Comparison of ENCODE assay signal across 16 cellular contexts in the genomic region with DNA sequence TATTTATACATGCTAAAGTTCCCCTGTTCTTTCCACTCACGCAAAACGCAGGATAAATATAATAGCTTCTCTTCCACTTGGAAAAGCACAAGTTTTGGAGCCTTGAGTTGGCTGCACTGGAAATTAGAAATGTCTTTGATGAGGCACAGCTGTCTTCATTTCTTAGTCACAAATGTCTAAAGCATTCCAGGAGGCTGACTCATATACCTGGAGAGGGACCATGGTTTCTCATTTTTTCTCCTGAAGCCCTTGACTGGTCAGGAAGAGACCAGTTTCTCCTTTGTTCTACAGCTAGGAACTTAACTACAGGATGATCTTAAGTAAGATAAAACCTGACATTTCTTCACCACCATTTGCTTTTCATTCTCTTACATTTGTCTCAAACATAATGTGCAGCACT. TPM values are rescaled to one million over a fixed set of nuclear protein-coding genes. Genes with fewer than 3 reads are reported as not detected.
A peak's percentile ranks its signal among the peaks of the same experiment; 100 is the strongest.
DNase-seq lines count a peak whose midpoint lies in the region; ATAC-seq lines count a peak whose summit lies in the region.
"Had no signal": no experiment of that assay in that cellular context is flagged by ENCODE, and none has a peak within 500 bp of the region (broad histone marks: within the 10 kb centered on the region; RNA-seq: fewer than 3 reads in every experiment).

No MANE protein-coding gene starts in this region.

- no peak overlapping the region for H3K4me3 ChIP-seq in MG63
- H3K4me3 ChIP-seq: skin epidermis, thoracic aorta had no signal

- peaks cover 33% of the 10 kb centered on the region for H3K36me3 ChIP-seq in MG63

- H3K4me3 Mint-ChIP-seq in T-helper 17 cell, result no peak overlapping the region
- H3K4me3 Mint-ChIP-seq: CD8-positive, alpha-beta T cell; nephron had no signal

- ATAC-seq in HG03457 (IDR thresholded peaks at IDR 0.05; ENCODE audit: unreplicated experiment) (no peak), GM18907 (IDR thresholded peaks at IDR 0.05; ENCODE audit: unreplicated experiment) (no peak), T-helper 17 cell (no peak)
- ATAC-seq: CD8-positive, alpha-beta T cell; left colon had no signal

- no peaks in the 10 kb centered on the region for H3K27me3 Mint-ChIP-seq in T-helper 17 cell

- no peaks in the 10 kb centered on the region for H3K4me1 Mint-ChIP-seq in T-helper 17 cell
- H3K4me1 Mint-ChIP-seq: nephron had no signal

- no peaks in the 10 kb centered on the region for H3K9me3 ChIP-seq in MG63
- no peaks in the 10 kb centered on the region for H3K9me3 ChIP-seq in T-helper 17 cell (ENCODE audit: control insufficient read depth, low read length, poor library complexity, severe bottlenecking)
- H3K9me3 ChIP-seq: thoracic aorta had no signal

- H3K36me3 Mint-ChIP-seq in T-helper 17 cell (ENCODE audit: low read depth), result peaks cover 4% of the 10 kb centered on the region

- H3K27ac Mint-ChIP-seq in T-helper 17 cell, result no peak overlapping the region
- H3K27ac Mint-ChIP-seq: activated T-helper 2 cell treated with anti-CD3 and anti-CD28 coated beads, Interferon-gamma antibody, Interleukin-2, Interleukin-4, amounts not matched to agents 10 μg/mL and 5 μg/mL and 100 μg/mL, durations not matched to agents 14 hours and 24 hours and 36 hours; CD8-positive, alpha-beta T cell; nephron had no signal

- DNase-seq in ELR (ENCODE audit: low read depth) (peak; percentile 87), MG63 (peak; percentile 18), dedifferentiated amniotic fluid mesenchymal stem cell (ENCODE audit: extremely low spot score) (peak; percentile 54), kidney tubule cell (ENCODE audit: low spot score) (peak; percentile 85), SHP77 (lab: John Stamatoyannopoulos, UW) (no peak), T-helper 17 cell (no peak)
- DNase-seq: caudate nucleus; CD8-positive, alpha-beta T cell; left colon; NCI-H1694 had no signal

- H3K27me3 ChIP-seq in MG63, result no peaks in the 10 kb centered on the region

RNA-seq across cellular contexts. Expression of a gene that starts 16.2 kb away (rescaled TPM):
- 3.4 and 7.1 TPM in 2 replicates for total RNA-seq in MG63 (2014; rRNA removed; shearing (Covaris generic); ENCODE audit: low replicate concordance)
- 10 to 100 TPM; 19.7 to 24.3 TPM for total RNA-seq in T-helper 17 cell

Comparison
In these comparisons a context has a peak if more than half of its experiments do, and no peak if none do; other contexts are left out.
1. DNase-seq: peak in ELR (single experiment), MG63 (single experiment), dedifferentiated amniotic fluid mesenchymal stem cell (single experiment) and kidney tubule cell (single experiment); none in SHP77 (0 of 2) and T-helper 17 cell (0 of 3).